In genomic region chr5:168337361-168337760, GRCh38 we compare ENCODE assay signal across 33 cellular contexts. TPM values are rescaled to one million over a fixed set of nuclear protein-coding genes. Genes with fewer than 3 reads are reported as not detected.
"Had no signal": no experiment of that assay in that cellular context is flagged by ENCODE, and none has a peak within 500 bp of the region (broad histone marks: within the 10 kb centered on the region; RNA-seq: fewer than 3 reads in every experiment).

No MANE protein-coding gene starts in this region.

- H3K4me3 Mint-ChIP-seq: activated CD8-positive, alpha-beta T cell treated with anti-CD3 and anti-CD28 coated beads for 36 hours; activated naive CD8-positive, alpha-beta T cell; activated T-cell treated with anti-CD3 and anti-CD28 coated beads, Interleukin-2, amount 50 U/mL, for 4 hours; activated T-helper 17 cell treated with anti-CD3 and anti-CD28 coated beads, Interleukin-2, amount 50 U/mL, for 72 hours; central memory CD8-positive, alpha-beta T cell; dendritic cell treated with granulocyte-macrophage colony-stimulating factor and Interleukin-4, amounts not matched to agents 40 ng/mL and 50 ng/mL, for 4 days; endodermal cell had no signal

- H3K4me1 Mint-ChIP-seq: activated T-helper 17 cell treated with anti-CD3 and anti-CD28 coated beads, Interleukin-2, amount 50 U/mL, for 72 hours; central memory CD8-positive, alpha-beta T cell had no signal

- H3K36me3 Mint-ChIP-seq: activated naive CD8-positive, alpha-beta T cell had no signal

- H3K27me3 ChIP-seq: brain microvascular endothelial cell, dorsolateral prefrontal cortex had no signal

- H3K9me3 Mint-ChIP-seq: activated CD8-positive, alpha-beta T cell treated with anti-CD3 and anti-CD28 coated beads for 36 hours; activated T-cell treated with anti-CD3 and anti-CD28 coated beads, Interleukin-2, amount 50 U/mL, for 4 hours; activated T-helper 17 cell treated with anti-CD3 and anti-CD28 coated beads, Interleukin-2, amount 50 U/mL, for 72 hours; central memory CD8-positive, alpha-beta T cell; dendritic cell treated with granulocyte-macrophage colony-stimulating factor and Interleukin-4, amounts not matched to agents 40 ng/mL and 50 ng/mL, for 4 days; endodermal cell had no signal

- FAIRE-seq: astrocyte, bronchial epithelial cell, frontal cortex, TTC549 had no signal

- H3K4me3 ChIP-seq: coronary artery, dorsolateral prefrontal cortex had no signal

- DNase-seq: activated CD4-positive, alpha-beta T cell treated with anti-CD3 and anti-CD28 coated beads for 4 hours; activated CD4-positive, alpha-beta T cell treated with anti-CD3 and anti-CD28 coated beads, Interleukin-2, amount 50 U/mL, for 1 hour; activated CD4-positive, alpha-beta T cell treated with anti-CD3 and anti-CD28 coated beads, Interleukin-2, amount 50 U/mL, for 48 hours; activated CD4-positive, CD25-positive, alpha-beta regulatory T cell; activated CD4-positive, CD25-positive, alpha-beta regulatory T cell treated with anti-CD3 and anti-CD28 coated beads, Interleukin-2, amount 50 U/mL, for 72 hours; activated CD8-positive, alpha-beta memory T cell treated with anti-CD3 and anti-CD28 coated beads for 24 hours; activated CD8-positive, alpha-beta T cell treated with anti-CD3 and anti-CD28 coated beads for 36 hours; activated effector memory CD4-positive, alpha-beta T cell treated with Interleukin-2 at 50 U/mL for 16 hours; activated gamma-delta T cell treated with Interleukin-2 at 50 U/mL for 16 hours; activated naive CD4-positive, alpha-beta T cell treated with anti-CD3 and anti-CD28 coated beads, Interleukin-2, amount 50 U/mL, for 16 hours; activated naive CD4-positive, alpha-beta T cell treated with Interleukin-2 at 50 U/mL for 16 hours; activated T-cell treated with anti-CD3 and anti-CD28 coated beads, Interleukin-2, amount 50 U/mL, for 4 hours; amniotic stem cell; anterior cingulate cortex; brain microvascular endothelial cell; dorsolateral prefrontal cortex; effector memory CD4-positive, alpha-beta T cell; endodermal cell; foreskin fibroblast; head of caudate nucleus; T-helper 2 cell; WERI-Rb-1 had no signal

- H3K27ac ChIP-seq: brain microvascular endothelial cell, coronary artery, dorsolateral prefrontal cortex, WERI-Rb-1 had no signal

- H3K36me3 ChIP-seq: brain microvascular endothelial cell had no signal

- ATAC-seq: activated CD8-positive, alpha-beta T cell treated with anti-CD3 and anti-CD28 coated beads for 36 hours; activated T-cell treated with anti-CD3 and anti-CD28 coated beads, Interleukin-2, amount 50 U/mL, for 4 hours; activated T-helper 17 cell treated with anti-CD3 and anti-CD28 coated beads, Interleukin-2, amount 50 U/mL, for 72 hours; esophagus mucosa had no signal

- H3K27ac Mint-ChIP-seq: activated CD8-positive, alpha-beta T cell treated with anti-CD3 and anti-CD28 coated beads for 36 hours; activated naive CD8-positive, alpha-beta T cell; activated T-helper 17 cell treated with anti-CD3 and anti-CD28 coated beads, Interleukin-2, amount 50 U/mL, for 72 hours; dendritic cell treated with granulocyte-macrophage colony-stimulating factor and Interleukin-4, amounts not matched to agents 40 ng/mL and 50 ng/mL, for 4 days; endodermal cell had no signal

RNA-seq across cellular contexts. Expression of gene WWC1, which starts 45.9 kb away (rescaled TPM):
- total RNA-seq: T-helper 1 cell treated with Interleukin-12 subunit alpha and Interleukin-12 subunit beta and Interleukin-4 antibody, amounts not matched to agents 30 ng/mL and 1 ng/mL, for 36 hours had no signal
